ENCODE assay signal across 11 cellular contexts in genomic region chr18:79944126-79944731, GRCh38. TPM values are rescaled to one million over a fixed set of nuclear protein-coding genes. Genes with fewer than 3 reads are reported as not detected.
DNase-seq lines count a peak whose midpoint lies in the region; FAIRE-seq and TF ChIP-seq lines count a peak whose summit lies in the region.
"Had no signal": no experiment of that assay in that cellular context is flagged by ENCODE, and none has a peak within 500 bp of the region (broad histone marks: within the 10 kb centered on the region; RNA-seq: fewer than 3 reads in every experiment).

No MANE protein-coding gene starts in this region.

- no peak overlapping the region for H3K4me2 ChIP-seq in mesenchymal stem cell (ENCODE audit: low read length, poor library complexity, severe bottlenecking)

- no peak overlapping the region for H2BK5ac ChIP-seq in mesenchymal stem cell (ENCODE audit: low read depth, low read length, poor library complexity, severe bottlenecking)

- no peak overlapping the region for H2BK12ac ChIP-seq in mesenchymal stem cell (ENCODE audit: low read length in 2 of 2)

- H3K9me3 ChIP-seq in mesenchymal stem cell (ENCODE audit: control insufficient read depth, low read length) = no peaks in the 10 kb centered on the region
- H3K9me3 ChIP-seq: adrenal gland had no signal

- H4K8ac ChIP-seq in mesenchymal stem cell (ENCODE audit: low read length) = no peak overlapping the region

- WGBS in mesenchymal stem cell = 85% methylated on average over 11 of the region's 11 CpGs

- no peak overlapping the region for H3K23ac ChIP-seq in mesenchymal stem cell (ENCODE audit: low read length in 2 of 2)

- no peak overlapping the region for H2AK5ac ChIP-seq in mesenchymal stem cell (ENCODE audit: low read length, severe bottlenecking)

- H3K27me3 Mint-ChIP-seq in activated T-cell treated with anti-CD3 and anti-CD28 coated beads, Interleukin-2, amount 50 U/mL, for 24 hours = no peaks in the 10 kb centered on the region
- H3K27me3 Mint-ChIP-seq in stimulated activated naive CD8-positive, alpha-beta T cell treated with anti-CD3 and anti-CD28 coated beads, Interleukin-15, Interleukin-2, amounts not matched to agents 100 ng/mL and 50 ng/mL, for 24 hours = no peaks in the 10 kb centered on the region

- H3K27ac Mint-ChIP-seq in activated T-cell treated with anti-CD3 and anti-CD28 coated beads, Interleukin-2, amount 50 U/mL, for 24 hours = peak overlapping the region; percentile 75
- peak overlapping the region; percentile 61 for H3K27ac Mint-ChIP-seq in stimulated activated naive CD8-positive, alpha-beta T cell treated with anti-CD3 and anti-CD28 coated beads, Interleukin-15, Interleukin-2, amounts not matched to agents 100 ng/mL and 50 ng/mL, for 24 hours

- no peak overlapping the region for H3K27ac ChIP-seq in mesenchymal stem cell (ENCODE audit: low read length, poor library complexity, severe bottlenecking)
- H3K27ac ChIP-seq: C4-2B had no signal

- no peak for TF ChIP-seq CTCF in NB4 (IDR thresholded peaks at IDR 0.05; ENCODE audit: low read depth, low read length)

- peaks cover 48 to 59% of the 10 kb centered on the region in 2 experiments for H3K36me3 ChIP-seq in mesenchymal stem cell (ENCODE audit: control insufficient read depth in 1 of 2, insufficient read depth in 2 of 2, low read depth in 1 of 2, low read length in 2 of 2)

- H3K14ac ChIP-seq in mesenchymal stem cell (ENCODE audit: low read length in 2 of 2) = no peak overlapping the region

- H3K18ac ChIP-seq in mesenchymal stem cell (ENCODE audit: low read depth in 1 of 2, low read length in 2 of 2) = no peak overlapping the region

- H2BK15ac ChIP-seq in mesenchymal stem cell (ENCODE audit: low read depth, poor library complexity, severe bottlenecking) = no peak overlapping the region

- no peak for FAIRE-seq in GM19239 (lab: Jason Lieb, UNC)

- H3K9ac ChIP-seq in mesenchymal stem cell (ENCODE audit: low read length) = no peak overlapping the region

- no peak overlapping the region for H2AFZ ChIP-seq in mesenchymal stem cell (ENCODE audit: low read depth, low read length)

- peaks cover 51% of the 10 kb centered on the region for H3K4me1 Mint-ChIP-seq in activated T-cell treated with anti-CD3 and anti-CD28 coated beads, Interleukin-2, amount 50 U/mL, for 24 hours (ENCODE audit: low read depth)
- peaks cover 49% of the 10 kb centered on the region for H3K4me1 Mint-ChIP-seq in stimulated activated naive CD8-positive, alpha-beta T cell treated with anti-CD3 and anti-CD28 coated beads, Interleukin-15, Interleukin-2, amounts not matched to agents 100 ng/mL and 50 ng/mL, for 24 hours (ENCODE audit: low read depth)

- peaks cover 20% of the 10 kb centered on the region for H3K4me1 ChIP-seq in mesenchymal stem cell (ENCODE audit: control insufficient read depth, insufficient read depth, low read depth, low read length)

- peaks cover 53% of the 10 kb centered on the region for H3K79me1 ChIP-seq in mesenchymal stem cell (replicated peaks; ENCODE audit: low read length, poor library complexity, severe bottlenecking)

- H2BK120ac ChIP-seq in mesenchymal stem cell (ENCODE audit: low read depth, low read length) = no peak overlapping the region

- no peaks in the 10 kb centered on the region for H3K9me3 Mint-ChIP-seq in activated T-cell treated with anti-CD3 and anti-CD28 coated beads, Interleukin-2, amount 50 U/mL, for 24 hours
- peaks cover 4% of the 10 kb centered on the region for H3K9me3 Mint-ChIP-seq in stimulated activated naive CD8-positive, alpha-beta T cell treated with anti-CD3 and anti-CD28 coated beads, Interleukin-15, Interleukin-2, amounts not matched to agents 100 ng/mL and 50 ng/mL, for 24 hours

- no peak overlapping the region for H4K91ac ChIP-seq in mesenchymal stem cell (ENCODE audit: low read length)

- no peak for DNase-seq in activated T-cell treated with anti-CD3 and anti-CD28 coated beads, Interleukin-2, amount 50 U/mL, for 24 hours
- no peak for DNase-seq in activated T-cell treated with anti-CD3 and anti-CD28 coated beads, Interleukin-2, amount 50 U/mL, for 1 hour
- peak; percentile 97 for DNase-seq in NB4 (ENCODE audit: low read depth)
- peak; percentile 66 for DNase-seq in brain pericyte (ENCODE audit: low read depth, low spot score)
- no peak for DNase-seq in mesenchymal stem cell
- DNase-seq in GM19239 (ENCODE audit: insufficient read length, low spot score) = no peak
- DNase-seq in AG08396 (ENCODE audit: low spot score) = no peak
- DNase-seq: Karpas-422 had no signal

- H3K4me3 Mint-ChIP-seq in activated T-cell treated with anti-CD3 and anti-CD28 coated beads, Interleukin-2, amount 50 U/mL, for 24 hours = no peak overlapping the region
- H3K4me3 Mint-ChIP-seq in stimulated activated naive CD8-positive, alpha-beta T cell treated with anti-CD3 and anti-CD28 coated beads, Interleukin-15, Interleukin-2, amounts not matched to agents 100 ng/mL and 50 ng/mL, for 24 hours = peak overlapping the region; percentile 23

- H3K27me3 ChIP-seq in mesenchymal stem cell (ENCODE audit: control insufficient read depth in 1 of 2, insufficient read depth in 1 of 2, low read length in 2 of 2) = no peaks in the 10 kb centered on the region
- H3K27me3 ChIP-seq: adrenal gland had no signal

- TF ChIP-seq POLR2A in NB4 (IDR thresholded peaks at IDR 0.05; ENCODE audit: extremely low read depth, insufficient read length) = no peak

- H3K36me3 Mint-ChIP-seq in activated T-cell treated with anti-CD3 and anti-CD28 coated beads, Interleukin-2, amount 50 U/mL, for 24 hours (ENCODE audit: low read depth) = peaks cover 59% of the 10 kb centered on the region
- peaks cover 22% of the 10 kb centered on the region for H3K36me3 Mint-ChIP-seq in stimulated activated naive CD8-positive, alpha-beta T cell treated with anti-CD3 and anti-CD28 coated beads, Interleukin-15, Interleukin-2, amounts not matched to agents 100 ng/mL and 50 ng/mL, for 24 hours (ENCODE audit: low read depth)

- H3K4me3 ChIP-seq in NB4 (ENCODE audit: low read depth, low read length) (no peak overlapping the region), mesenchymal stem cell (ENCODE audit: insufficient read depth in 1 of 2, low read depth in 1 of 2, low read length in 2 of 2) (no peak overlapping the region)
- H3K4me3 ChIP-seq: adrenal gland had no signal

- no peak overlapping the region for H3K4ac ChIP-seq in mesenchymal stem cell (ENCODE audit: low read depth in 1 of 2, low read length in 2 of 2)

RNA-seq across cellular contexts. Expression of gene SLC66A2, which starts 7.2 kb away (rescaled TPM):
- polyA plus RNA-seq in mesenchymal stem cell (2013, experiment 1 of 2) = 16.2 TPM
- 16.1 TPM for polyA plus RNA-seq in mesenchymal stem cell (2013, experiment 2 of 2)

RNA-seq across cellular contexts. Expression of gene HSBP1L1, which starts 20.2 kb away (rescaled TPM):
- polyA plus RNA-seq in mesenchymal stem cell (2013, experiment 1 of 2) = 34.5 TPM
- polyA plus RNA-seq in mesenchymal stem cell (2013, experiment 2 of 2) = 31.5 TPM

RNA-seq across cellular contexts. Expression of gene TXNL4A, which starts 44.1 kb away (rescaled TPM):
- polyA plus RNA-seq in mesenchymal stem cell (2013, experiment 1 of 2) = 117 TPM
- 121 TPM for polyA plus RNA-seq in mesenchymal stem cell (2013, experiment 2 of 2)

Comparison
In these comparisons a context has a peak if more than half of its experiments do, and no peak if none do; other contexts are left out.
1. DNase-seq: peak in NB4 (single experiment) and brain pericyte (single experiment); none in activated T-cell treated with anti-CD3 and anti-CD28 coated beads, Interleukin-2, amount 50 U/mL, for 24 hours (single experiment), activated T-cell treated with anti-CD3 and anti-CD28 coated beads, Interleukin-2, amount 50 U/mL, for 1 hour (single experiment), mesenchymal stem cell (single experiment), GM19239 (single experiment) and AG08396 (single experiment).